In the genomic region with DNA sequence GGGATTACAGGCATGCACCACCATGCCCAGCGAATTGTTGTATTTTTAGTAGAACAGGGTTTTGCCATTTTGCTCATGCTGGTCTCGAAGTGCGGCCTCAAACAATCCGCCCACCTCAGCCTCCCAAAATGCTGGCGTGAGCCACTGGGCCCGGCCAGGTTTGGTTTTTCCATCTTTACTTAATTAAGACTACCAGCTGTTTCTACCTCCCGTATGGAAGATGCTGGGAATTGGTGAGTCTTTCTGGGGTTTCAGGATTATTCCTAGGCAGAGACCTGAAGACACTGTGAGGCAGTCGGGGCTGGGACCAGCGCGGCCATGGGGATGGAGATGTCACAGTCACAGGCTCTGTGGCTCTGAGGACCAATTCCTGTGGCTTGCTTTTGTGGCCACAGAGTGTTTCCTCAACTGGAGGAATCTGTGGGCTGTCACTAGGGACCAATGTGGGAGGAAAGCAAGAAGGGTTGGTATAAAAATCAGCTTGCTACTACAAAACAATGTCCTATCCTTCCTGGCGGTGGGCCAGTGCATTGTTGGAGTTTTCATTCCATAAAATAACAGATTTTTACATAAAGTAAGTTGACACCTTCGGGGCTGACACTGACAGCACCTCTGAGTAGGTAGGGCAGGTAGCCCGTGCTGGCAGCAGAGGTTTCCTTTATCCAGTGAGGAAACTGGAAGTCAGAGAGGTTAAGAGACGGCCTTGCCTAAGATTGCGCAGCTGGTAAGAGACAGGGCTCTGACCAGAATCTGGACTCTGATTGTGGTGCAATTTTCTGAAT, we compare ENCODE assay signal across 11 cellular contexts. TPM values are rescaled to one million over a fixed set of nuclear protein-coding genes. Genes with fewer than 3 reads are reported as not detected.
DNase-seq lines count a peak whose midpoint lies in the region; TF ChIP-seq lines count a peak whose summit lies in the region.
"Had no signal": no experiment of that assay in that cellular context is flagged by ENCODE, and none has a peak within 500 bp of the region (broad histone marks: within the 10 kb centered on the region; RNA-seq: fewer than 3 reads in every experiment).

No MANE protein-coding gene starts in this region.

- no peaks in the 10 kb centered on the region for H3K36me3 ChIP-seq in mesenchymal stem cell (ENCODE audit: control insufficient read depth in 1 of 2, insufficient read depth in 2 of 2, low read depth in 1 of 2, low read length in 2 of 2)

- H2BK15ac ChIP-seq in mesenchymal stem cell (ENCODE audit: low read depth, poor library complexity, severe bottlenecking), result peak overlapping the region; percentile 2

- TF ChIP-seq CTCF in MCF 10A (IDR thresholded peaks at IDR 0.05; ENCODE audit: unreplicated experiment), result no peak
- TF ChIP-seq CTCF in HFFc6 (IDR thresholded peaks at IDR 0.05), result no peak

- H4K8ac ChIP-seq in mesenchymal stem cell (ENCODE audit: low read length), result no peak overlapping the region

- H3K4me3 Mint-ChIP-seq in MCF 10A (ENCODE audit: unreplicated experiment) (no peak overlapping the region), HFFc6 (no peak overlapping the region)

- no peaks in the 10 kb centered on the region for H3K9me3 Mint-ChIP-seq in MCF 10A (ENCODE audit: unreplicated experiment)
- no peaks in the 10 kb centered on the region for H3K9me3 Mint-ChIP-seq in HFFc6

- H2AK5ac ChIP-seq in mesenchymal stem cell (ENCODE audit: low read length, severe bottlenecking), result no peak overlapping the region

- peaks cover 26% of the 10 kb centered on the region for H3K4me1 ChIP-seq in mesenchymal stem cell (ENCODE audit: control insufficient read depth, insufficient read depth, low read depth, low read length)

- H3K4ac ChIP-seq in mesenchymal stem cell (ENCODE audit: low read depth in 1 of 2, low read length in 2 of 2), result peak overlapping the region; percentile 24 to 43

- H3K36me3 Mint-ChIP-seq in MCF 10A (ENCODE audit: insufficient read depth, unreplicated experiment), result peaks cover 7% of the 10 kb centered on the region
- no peaks in the 10 kb centered on the region for H3K36me3 Mint-ChIP-seq in HFFc6 (ENCODE audit: low read depth)

- H3K18ac ChIP-seq in mesenchymal stem cell (ENCODE audit: low read depth in 1 of 2, low read length in 2 of 2), result peak overlapping the region in 1 of 2 experiments; percentile 45

- intact Hi-C loops in MCF 10A (cut with micrococcal nuclease), result no loop called here

- H3K14ac ChIP-seq in mesenchymal stem cell (ENCODE audit: low read length in 2 of 2), result no peak overlapping the region

- H4K91ac ChIP-seq in mesenchymal stem cell (ENCODE audit: low read length), result no peak overlapping the region

- no peaks in the 10 kb centered on the region for H3K79me1 ChIP-seq in mesenchymal stem cell (replicated peaks; ENCODE audit: low read length, poor library complexity, severe bottlenecking)

- 97% methylated on average over 12 of the region's 15 CpGs for WGBS in mesenchymal stem cell

- H3K27ac Mint-ChIP-seq in MCF 10A (ENCODE audit: low read depth, unreplicated experiment), result peak overlapping the region; percentile 96
- H3K27ac Mint-ChIP-seq in HFFc6, result no peak overlapping the region

- no peak overlapping the region for H3K9ac ChIP-seq in mesenchymal stem cell (ENCODE audit: low read length)

- H2AFZ ChIP-seq in mesenchymal stem cell (ENCODE audit: low read depth, low read length), result no peak overlapping the region

- POLR2A ChIA-PET in MCF 10A (lab: Yijun Ruan, JAX), result interaction anchor here (0.7 to 27.4 kb wide), 8 partner anchors 9 to 155 kb away, joined by 3 to 1703 read pairs (median 55); a partner anchor contains a TSS

- no peaks in the 10 kb centered on the region for H3K27me3 ChIP-seq in mesenchymal stem cell (ENCODE audit: control insufficient read depth in 1 of 2, insufficient read depth in 1 of 2, low read length in 2 of 2)

- H3K9me3 ChIP-seq in mesenchymal stem cell (ENCODE audit: control insufficient read depth, low read length), result no peaks in the 10 kb centered on the region

- peak overlapping the region; percentile 49 to 97 for H2BK12ac ChIP-seq in mesenchymal stem cell (ENCODE audit: low read length in 2 of 2)

- DNase-seq in MV-4-11 (lab: John Stamatoyannopoulos, UW) (peak; percentile 55), MCF 10A (ENCODE audit: unreplicated experiment) (no peak), mesenchymal stem cell (no peak), superior temporal gyrus (ENCODE audit: extremely low spot score) (peak; percentile 13), HFFc6 (no peak), SIG-M5 treated with dmso at 0.1 percent for 504 hours (lab: John Stamatoyannopoulos, UW; ENCODE audit: unreplicated experiment) (no peak), NCI-H526 (lab: John Stamatoyannopoulos, UW) (no peak)
- DNase-seq in central memory CD4-positive, alpha-beta T cell, result no peak
- DNase-seq: activated CD4-positive, alpha-beta T cell treated with anti-CD3 and anti-CD28 coated beads, Interleukin-2, amount 50 U/mL, for 48 hours; activated gamma-delta T cell; NCI-H2171 treated with DMSO at 0.1 percent for 48 hours had no signal

- H2BK120ac ChIP-seq in mesenchymal stem cell (ENCODE audit: low read depth, low read length), result no peak overlapping the region

- CTCF ChIA-PET in MCF 10A (lab: Yijun Ruan, JAX), result interaction anchor here (0.5 to 1.0 kb wide), 7 partner anchors 28 to 88 kb away, joined by 3 to 4 read pairs (median 3); no protein-coding TSS in a partner anchor

- no peak overlapping the region for H2BK5ac ChIP-seq in mesenchymal stem cell (ENCODE audit: low read depth, low read length, poor library complexity, severe bottlenecking)

- no peak overlapping the region for H3K4me2 ChIP-seq in mesenchymal stem cell (ENCODE audit: low read length, poor library complexity, severe bottlenecking)

- H3K23ac ChIP-seq in mesenchymal stem cell (ENCODE audit: low read length in 2 of 2), result peak overlapping the region in 1 of 2 experiments; percentile 14

- H3K4me1 Mint-ChIP-seq in MCF 10A (ENCODE audit: insufficient read depth, unreplicated experiment), result peaks cover 52% of the 10 kb centered on the region
- H3K4me1 Mint-ChIP-seq in HFFc6 (ENCODE audit: low read depth), result peaks cover 42% of the 10 kb centered on the region

- no peak overlapping the region for H3K27ac ChIP-seq in mesenchymal stem cell (ENCODE audit: low read length, poor library complexity, severe bottlenecking)

- BruUV-seq in MCF 10A (replicated peaks; lab: Mats Ljungman, UMichigan), result no TSS peak

- H3K4me3 ChIP-seq in mesenchymal stem cell (ENCODE audit: insufficient read depth in 1 of 2, low read depth in 1 of 2, low read length in 2 of 2), result no peak overlapping the region

- H3K27me3 Mint-ChIP-seq in MCF 10A (ENCODE audit: insufficient read depth, unreplicated experiment), result no peaks in the 10 kb centered on the region
- no peaks in the 10 kb centered on the region; the same call in 1 of the 2 replicates for H3K27me3 Mint-ChIP-seq in HFFc6 (ENCODE audit: insufficient read depth)

RNA-seq across cellular contexts. Expression of a gene that starts 8.4 kb away (rescaled TPM):
- 8,367 and 15,492 TPM in 2 replicates for total RNA-seq in MCF 10A (2022)
- 3,841 TPM for polyA plus RNA-seq in mesenchymal stem cell (2013, experiment 1 of 2)
- polyA plus RNA-seq in mesenchymal stem cell (2013, experiment 2 of 2), result 3,893 TPM
- total RNA-seq in HFFc6 (2021; fragmentation: NEBNext Ultra II Directional; extraction: Animal tissue kit (Norgen Biotek cat#: 25700)), result 1,000 to 10,000 TPM; 2,192 to 2,832 (median 2,637) TPM

RNA-seq across cellular contexts. Expression of a gene that starts 25.7 kb away (rescaled TPM):
- total RNA-seq in MCF 10A (2022), result 2.5 and 3.2 TPM in 2 replicates
- 2.9 TPM for polyA plus RNA-seq in mesenchymal stem cell (2013, experiment 1 of 2)
- 2.6 TPM for polyA plus RNA-seq in mesenchymal stem cell (2013, experiment 2 of 2)
- 1 to 10 TPM in 5 of 6 experiments, under 1 TPM in 1; 0.92 to 2.0 (median 1.9) TPM for total RNA-seq in HFFc6 (2021; fragmentation: NEBNext Ultra II Directional; extraction: Animal tissue kit (Norgen Biotek cat#: 25700))

RNA-seq across cellular contexts. Expression of a gene that starts 58.5 kb away (rescaled TPM):
- total RNA-seq in MCF 10A (2022), result 2.3 and 4.5 TPM in 2 replicates
- 10.9 TPM for polyA plus RNA-seq in mesenchymal stem cell (2013, experiment 1 of 2)
- polyA plus RNA-seq in mesenchymal stem cell (2013, experiment 2 of 2), result 10.4 TPM
- total RNA-seq in HFFc6 (2021; fragmentation: NEBNext Ultra II Directional; extraction: Animal tissue kit (Norgen Biotek cat#: 25700)), result 1 to 10 TPM; 5.3 to 8.8 (median 7.9) TPM

Comparison
In these comparisons a context has a peak if more than half of its experiments do, and no peak if none do; other contexts are left out.
1. DNase-seq: peak in MV-4-11 (single experiment) and superior temporal gyrus (single experiment); none in MCF 10A (single experiment), mesenchymal stem cell (single experiment), HFFc6 (single experiment), central memory CD4-positive, alpha-beta T cell (single experiment), SIG-M5 treated with dmso at 0.1 percent for 504 hours (single experiment) and NCI-H526 (0 of 2).